ENCODE assay signal across 1 cellular context in the genomic region with DNA sequence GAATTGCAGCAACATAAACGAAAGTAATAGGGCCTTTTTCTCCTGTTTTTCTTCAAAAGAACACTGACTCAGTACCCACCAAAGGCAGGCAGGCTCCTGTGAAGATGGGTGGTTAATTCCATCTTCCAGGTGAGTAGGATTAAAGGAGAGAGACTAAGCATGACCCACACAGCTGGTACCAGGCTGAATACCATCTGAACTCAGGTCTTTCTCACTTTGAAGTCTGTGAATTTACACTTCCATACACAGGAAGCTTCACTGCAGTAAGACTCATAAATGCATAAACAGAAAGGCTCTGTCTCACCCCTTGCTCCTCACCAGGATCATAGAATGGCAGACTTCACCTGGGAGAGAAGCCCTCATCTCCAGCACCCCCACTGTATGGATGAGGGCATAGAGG.
TF ChIP-seq lines count a peak whose summit lies in the region.

No MANE protein-coding gene starts in this region.

TF ChIP-seq in GM23338, 12 proteins besides CTCF, POLR2A, EP300 and RAD21 (continued from another document):
- TF ChIP-seq, protein P1, sequence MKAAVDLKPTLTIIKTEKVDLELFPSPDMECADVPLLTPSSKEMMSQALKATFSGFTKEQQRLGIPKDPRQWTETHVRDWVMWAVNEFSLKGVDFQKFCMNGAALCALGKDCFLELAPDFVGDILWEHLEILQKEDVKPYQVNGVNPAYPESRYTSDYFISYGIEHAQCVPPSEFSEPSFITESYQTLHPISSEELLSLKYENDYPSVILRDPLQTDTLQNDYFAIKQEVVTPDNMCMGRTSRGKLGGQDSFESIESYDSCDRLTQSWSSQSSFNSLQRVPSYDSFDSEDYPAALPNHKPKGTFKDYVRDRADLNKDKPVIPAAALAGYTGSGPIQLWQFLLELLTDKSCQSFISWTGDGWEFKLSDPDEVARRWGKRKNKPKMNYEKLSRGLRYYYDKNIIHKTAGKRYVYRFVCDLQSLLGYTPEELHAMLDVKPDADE (IDR thresholded peaks at IDR 0.05) = no peak
- TF ChIP-seq STAT1 (IDR thresholded peaks at IDR 0.05; ENCODE audit: unreplicated experiment) = no peak
- no peak for TF ChIP-seq ZNF331 (CRISPR knock-in tag; IDR thresholded peaks at IDR 0.05; ENCODE audit: low read depth)
- TF ChIP-seq POLR2AphosphoS5 (IDR thresholded peaks at IDR 0.05; ENCODE audit: low read depth) = no peak
- TF ChIP-seq, protein P2, sequence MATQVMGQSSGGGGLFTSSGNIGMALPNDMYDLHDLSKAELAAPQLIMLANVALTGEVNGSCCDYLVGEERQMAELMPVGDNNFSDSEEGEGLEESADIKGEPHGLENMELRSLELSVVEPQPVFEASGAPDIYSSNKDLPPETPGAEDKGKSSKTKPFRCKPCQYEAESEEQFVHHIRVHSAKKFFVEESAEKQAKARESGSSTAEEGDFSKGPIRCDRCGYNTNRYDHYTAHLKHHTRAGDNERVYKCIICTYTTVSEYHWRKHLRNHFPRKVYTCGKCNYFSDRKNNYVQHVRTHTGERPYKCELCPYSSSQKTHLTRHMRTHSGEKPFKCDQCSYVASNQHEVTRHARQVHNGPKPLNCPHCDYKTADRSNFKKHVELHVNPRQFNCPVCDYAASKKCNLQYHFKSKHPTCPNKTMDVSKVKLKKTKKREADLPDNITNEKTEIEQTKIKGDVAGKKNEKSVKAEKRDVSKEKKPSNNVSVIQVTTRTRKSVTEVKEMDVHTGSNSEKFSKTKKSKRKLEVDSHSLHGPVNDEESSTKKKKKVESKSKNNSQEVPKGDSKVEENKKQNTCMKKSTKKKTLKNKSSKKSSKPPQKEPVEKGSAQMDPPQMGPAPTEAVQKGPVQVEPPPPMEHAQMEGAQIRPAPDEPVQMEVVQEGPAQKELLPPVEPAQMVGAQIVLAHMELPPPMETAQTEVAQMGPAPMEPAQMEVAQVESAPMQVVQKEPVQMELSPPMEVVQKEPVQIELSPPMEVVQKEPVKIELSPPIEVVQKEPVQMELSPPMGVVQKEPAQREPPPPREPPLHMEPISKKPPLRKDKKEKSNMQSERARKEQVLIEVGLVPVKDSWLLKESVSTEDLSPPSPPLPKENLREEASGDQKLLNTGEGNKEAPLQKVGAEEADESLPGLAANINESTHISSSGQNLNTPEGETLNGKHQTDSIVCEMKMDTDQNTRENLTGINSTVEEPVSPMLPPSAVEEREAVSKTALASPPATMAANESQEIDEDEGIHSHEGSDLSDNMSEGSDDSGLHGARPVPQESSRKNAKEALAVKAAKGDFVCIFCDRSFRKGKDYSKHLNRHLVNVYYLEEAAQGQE (IDR thresholded peaks at IDR 0.05; ENCODE audit: unreplicated experiment) = no peak
- no peak for TF ChIP-seq EZH2phosphoT487 (IDR thresholded peaks at IDR 0.05; ENCODE audit: unreplicated experiment)
- no peak for TF ChIP-seq EZH2 (IDR thresholded peaks at IDR 0.05; ENCODE audit: low read depth, unreplicated experiment)
- no peak for TF ChIP-seq NANOG (IDR thresholded peaks at IDR 0.05; ENCODE audit: borderline replicate concordance)
- TF ChIP-seq, protein P3, sequence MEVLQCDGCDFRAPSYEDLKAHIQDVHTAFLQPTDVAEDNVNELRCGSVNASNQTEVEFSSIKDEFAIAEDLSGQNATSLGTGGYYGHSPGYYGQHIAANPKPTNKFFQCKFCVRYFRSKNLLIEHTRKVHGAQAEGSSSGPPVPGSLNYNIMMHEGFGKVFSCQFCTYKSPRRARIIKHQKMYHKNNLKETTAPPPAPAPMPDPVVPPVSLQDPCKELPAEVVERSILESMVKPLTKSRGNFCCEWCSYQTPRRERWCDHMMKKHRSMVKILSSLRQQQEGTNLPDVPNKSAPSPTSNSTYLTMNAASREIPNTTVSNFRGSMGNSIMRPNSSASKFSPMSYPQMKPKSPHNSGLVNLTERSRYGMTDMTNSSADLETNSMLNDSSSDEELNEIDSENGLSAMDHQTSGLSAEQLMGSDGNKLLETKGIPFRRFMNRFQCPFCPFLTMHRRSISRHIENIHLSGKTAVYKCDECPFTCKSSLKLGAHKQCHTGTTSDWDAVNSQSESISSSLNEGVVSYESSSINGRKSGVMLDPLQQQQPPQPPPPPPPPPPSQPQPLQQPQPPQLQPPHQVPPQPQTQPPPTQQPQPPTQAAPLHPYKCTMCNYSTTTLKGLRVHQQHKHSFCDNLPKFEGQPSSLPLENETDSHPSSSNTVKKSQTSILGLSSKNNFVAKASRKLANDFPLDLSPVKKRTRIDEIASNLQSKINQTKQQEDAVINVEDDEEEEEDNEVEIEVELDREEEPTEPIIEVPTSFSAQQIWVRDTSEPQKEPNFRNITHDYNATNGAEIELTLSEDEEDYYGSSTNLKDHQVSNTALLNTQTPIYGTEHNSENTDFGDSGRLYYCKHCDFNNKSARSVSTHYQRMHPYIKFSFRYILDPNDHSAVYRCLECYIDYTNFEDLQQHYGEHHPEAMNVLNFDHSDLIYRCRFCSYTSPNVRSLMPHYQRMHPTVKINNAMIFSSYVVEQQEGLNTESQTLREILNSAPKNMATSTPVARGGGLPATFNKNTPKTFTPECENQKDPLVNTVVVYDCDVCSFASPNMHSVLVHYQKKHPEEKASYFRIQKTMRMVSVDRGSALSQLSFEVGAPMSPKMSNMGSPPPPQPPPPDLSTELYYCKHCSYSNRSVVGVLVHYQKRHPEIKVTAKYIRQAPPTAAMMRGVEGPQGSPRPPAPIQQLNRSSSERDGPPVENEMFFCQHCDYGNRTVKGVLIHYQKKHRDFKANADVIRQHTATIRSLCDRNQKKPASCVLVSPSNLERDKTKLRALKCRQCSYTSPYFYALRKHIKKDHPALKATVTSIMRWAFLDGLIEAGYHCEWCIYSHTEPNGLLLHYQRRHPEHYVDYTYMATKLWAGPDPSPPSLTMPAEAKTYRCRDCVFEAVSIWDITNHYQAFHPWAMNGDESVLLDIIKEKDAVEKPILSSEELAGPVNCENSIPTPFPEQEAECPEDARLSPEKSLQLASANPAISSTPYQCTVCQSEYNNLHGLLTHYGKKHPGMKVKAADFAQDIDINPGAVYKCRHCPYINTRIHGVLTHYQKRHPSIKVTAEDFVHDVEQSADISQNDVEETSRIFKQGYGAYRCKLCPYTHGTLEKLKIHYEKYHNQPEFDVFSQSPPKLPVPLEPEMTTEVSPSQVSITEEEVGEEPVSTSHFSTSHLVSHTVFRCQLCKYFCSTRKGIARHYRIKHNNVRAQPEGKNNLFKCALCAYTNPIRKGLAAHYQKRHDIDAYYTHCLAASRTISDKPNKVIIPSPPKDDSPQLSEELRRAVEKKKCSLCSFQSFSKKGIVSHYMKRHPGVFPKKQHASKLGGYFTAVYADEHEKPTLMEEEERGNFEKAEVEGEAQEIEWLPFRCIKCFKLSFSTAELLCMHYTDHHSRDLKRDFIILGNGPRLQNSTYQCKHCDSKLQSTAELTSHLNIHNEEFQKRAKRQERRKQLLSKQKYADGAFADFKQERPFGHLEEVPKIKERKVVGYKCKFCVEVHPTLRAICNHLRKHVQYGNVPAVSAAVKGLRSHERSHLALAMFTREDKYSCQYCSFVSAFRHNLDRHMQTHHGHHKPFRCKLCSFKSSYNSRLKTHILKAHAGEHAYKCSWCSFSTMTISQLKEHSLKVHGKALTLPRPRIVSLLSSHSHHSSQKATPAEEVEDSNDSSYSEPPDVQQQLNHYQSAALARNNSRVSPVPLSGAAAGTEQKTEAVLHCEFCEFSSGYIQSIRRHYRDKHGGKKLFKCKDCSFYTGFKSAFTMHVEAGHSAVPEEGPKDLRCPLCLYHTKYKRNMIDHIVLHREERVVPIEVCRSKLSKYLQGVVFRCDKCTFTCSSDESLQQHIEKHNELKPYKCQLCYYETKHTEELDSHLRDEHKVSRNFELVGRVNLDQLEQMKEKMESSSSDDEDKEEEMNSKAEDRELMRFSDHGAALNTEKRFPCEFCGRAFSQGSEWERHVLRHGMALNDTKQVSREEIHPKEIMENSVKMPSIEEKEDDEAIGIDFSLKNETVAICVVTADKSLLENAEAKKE (CRISPR knock-in tag; IDR thresholded peaks at IDR 0.05) = no peak
